ENCODE assay signal across 30 cellular contexts in the genomic region with DNA sequence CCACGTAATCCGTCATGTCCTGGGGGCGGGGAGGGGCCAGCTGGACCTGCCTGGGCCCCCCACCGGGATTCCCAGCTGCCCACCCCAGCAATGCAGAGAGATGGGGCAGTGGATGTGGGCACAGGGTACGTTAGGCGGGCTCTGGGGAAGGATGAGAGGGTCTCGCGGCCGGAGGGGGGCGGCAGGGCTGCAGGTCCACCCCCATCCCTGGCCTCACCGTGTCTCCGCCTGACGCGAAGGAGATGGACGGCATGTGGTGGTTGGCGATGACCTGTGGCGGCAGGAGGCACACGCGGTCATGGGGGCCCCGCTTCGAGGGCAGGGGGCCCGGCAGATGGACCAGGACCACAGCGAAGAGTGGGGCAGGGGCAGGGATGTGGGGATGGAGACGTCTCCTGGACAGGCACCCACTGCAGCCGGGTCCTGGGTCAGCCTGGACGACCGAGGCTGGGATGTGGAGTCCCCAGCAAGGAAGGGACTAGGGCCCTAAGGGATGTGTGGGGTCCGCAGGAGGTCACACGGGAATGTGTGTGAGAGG. TPM values are rescaled to one million over a fixed set of nuclear protein-coding genes. Genes with fewer than 3 reads are reported as not detected.
"Had no signal": no experiment of that assay in that cellular context is flagged by ENCODE, and none has a peak within 500 bp of the region (broad histone marks: within the 10 kb centered on the region; RNA-seq: fewer than 3 reads in every experiment).

No MANE protein-coding gene starts in this region.

- H3K27ac ChIP-seq: WERI-Rb-1 had no signal

- H3K4me3 ChIP-seq: K562 had no signal

- H3K36me3 Mint-ChIP-seq: activated naive CD4-positive, alpha-beta T cell treated with anti-CD3 and anti-CD28 coated beads, Interleukin-2, amount 50 U/mL, for 24 hours; activated naive CD8-positive, alpha-beta T cell treated with anti-CD3 and anti-CD28 coated beads, Interleukin-2, amount 10 ng/mL, durations not matched to agents 7 days and 5 days had no signal

- H3K9me3 Mint-ChIP-seq: activated CD8-positive, alpha-beta T cell treated with anti-CD3 and anti-CD28 coated beads for 36 hours; activated naive CD4-positive, alpha-beta T cell treated with anti-CD3 and anti-CD28 coated beads, Interleukin-2, amount 50 U/mL, for 24 hours; activated naive CD8-positive, alpha-beta T cell treated with anti-CD3 and anti-CD28 coated beads, Interleukin-2, amount 10 ng/mL, durations not matched to agents 7 days and 5 days; activated T-cell treated with anti-CD3 and anti-CD28 coated beads, Interleukin-2, amount 50 U/mL, for 72 hours; activated T-helper 17 cell treated with anti-CD3 and anti-CD28 coated beads, Interleukin-2, amount 50 U/mL, for 72 hours had no signal

- ATAC-seq: activated CD8-positive, alpha-beta T cell treated with anti-CD3 and anti-CD28 coated beads for 36 hours; activated T-cell treated with anti-CD3 and anti-CD28 coated beads, Interleukin-2, amount 50 U/mL, for 72 hours; activated T-helper 17 cell treated with anti-CD3 and anti-CD28 coated beads, Interleukin-2, amount 50 U/mL, for 72 hours; K562 had no signal

- H3K4me1 Mint-ChIP-seq: activated naive CD4-positive, alpha-beta T cell treated with anti-CD3 and anti-CD28 coated beads, Interleukin-2, amount 50 U/mL, for 24 hours; activated naive CD8-positive, alpha-beta T cell treated with anti-CD3 and anti-CD28 coated beads, Interleukin-2, amount 10 ng/mL, durations not matched to agents 7 days and 5 days had no signal

- DNase-seq: activated CD4-positive, alpha-beta T cell treated with anti-CD3 and anti-CD28 coated beads for 1 hour; activated CD4-positive, alpha-beta T cell treated with anti-CD3 and anti-CD28 coated beads for 48 hours; activated CD4-positive, alpha-beta T cell treated with anti-CD3 and anti-CD28 coated beads, Interleukin-2, amount 50 U/mL, for 4 hours; activated CD4-positive, CD25-positive, alpha-beta regulatory T cell; activated CD8-positive, alpha-beta T cell treated with anti-CD3 and anti-CD28 coated beads for 36 hours; activated effector memory CD4-positive, alpha-beta T cell treated with anti-CD3 and anti-CD28 coated beads, Interleukin-2, amount 50 U/mL, for 16 hours; activated naive CD4-positive, alpha-beta T cell treated with Interleukin-2 at 50 U/mL for 16 hours; activated naive CD8-positive, alpha-beta T cell treated with anti-CD3 and anti-CD28 coated beads, Interleukin-2, amount 10 ng/mL, durations not matched to agents 7 days and 5 days; activated T-cell treated with anti-CD3 and anti-CD28 coated beads, Interleukin-2, amount 50 U/mL, for 1 hour; activated T-cell treated with anti-CD3 and anti-CD28 coated beads, Interleukin-2, amount 50 U/mL, for 72 hours; NCI-H1092 treated with DMSO at 0.1 percent for 48 hours; NCI-H146; NCI-H187; NCI-H2029 treated with DMSO at 0.1 percent for 48 hours; NCI-H510A; NCI-H748 treated with DMSO at 0.1 percent for 48 hours; NK-92 treated with Interleukin-12 subunit alpha and Interleukin-12 subunit beta, amount 100 ng/mL, for 24 hours; OCI-M1; Right ventricle myocardium superior; SW 1271; T1000 had no signal

- H3K27ac Mint-ChIP-seq: activated CD8-positive, alpha-beta T cell treated with anti-CD3 and anti-CD28 coated beads for 36 hours; activated naive CD4-positive, alpha-beta T cell treated with anti-CD3 and anti-CD28 coated beads, Interleukin-2, amount 50 U/mL, for 24 hours; activated naive CD8-positive, alpha-beta T cell treated with anti-CD3 and anti-CD28 coated beads, Interleukin-2, amount 10 ng/mL, durations not matched to agents 7 days and 5 days; activated T-cell treated with anti-CD3 and anti-CD28 coated beads, Interleukin-2, amount 50 U/mL, for 72 hours; activated T-helper 17 cell treated with anti-CD3 and anti-CD28 coated beads, Interleukin-2, amount 50 U/mL, for 72 hours had no signal

- H3K4me3 Mint-ChIP-seq: activated CD8-positive, alpha-beta T cell treated with anti-CD3 and anti-CD28 coated beads for 36 hours; activated naive CD4-positive, alpha-beta T cell treated with anti-CD3 and anti-CD28 coated beads, Interleukin-2, amount 50 U/mL, for 24 hours; activated naive CD8-positive, alpha-beta T cell treated with anti-CD3 and anti-CD28 coated beads, Interleukin-2, amount 10 ng/mL, durations not matched to agents 7 days and 5 days; activated T-cell treated with anti-CD3 and anti-CD28 coated beads, Interleukin-2, amount 50 U/mL, for 72 hours; activated T-helper 17 cell treated with anti-CD3 and anti-CD28 coated beads, Interleukin-2, amount 50 U/mL, for 72 hours had no signal

RNA-seq across cellular contexts. Expression of a gene that starts 24.4 kb away (rescaled TPM):
- total RNA-seq: activated CD8-positive, alpha-beta memory T cell treated with anti-CD3 and anti-CD28 coated beads for 36 hours; T-helper 1 cell treated with Interleukin-12 subunit alpha and Interleukin-12 subunit beta and Interleukin-4 antibody, amounts not matched to agents 30 ng/mL and 1 ng/mL, for 36 hours; T-helper 2 cell treated with Interferon-gamma antibody and Interleukin-4, amounts not matched to agents 100 ng/mL and 5 ng/mL, for 36 hours had no signal

RNA-seq across cellular contexts. Expression of a gene that starts 27.5 kb away (rescaled TPM):
- total RNA-seq: activated CD8-positive, alpha-beta memory T cell treated with anti-CD3 and anti-CD28 coated beads for 36 hours; activated naive CD8-positive, alpha-beta T cell treated with anti-CD3 and anti-CD28 coated beads, Interleukin-2, amount 10 ng/mL, durations not matched to agents 7 days and 5 days; K562; M059J; T-helper 1 cell treated with Interleukin-12 subunit alpha and Interleukin-12 subunit beta and Interleukin-4 antibody, amounts not matched to agents 30 ng/mL and 1 ng/mL, for 36 hours had no signal

RNA-seq across cellular contexts. Expression of a gene that starts 59.8 kb away (rescaled TPM):
- total RNA-seq: bronchial epithelial cell, M059J had no signal
